Comparison of ENCODE assay signal across 1 cellular context in the genomic region with DNA sequence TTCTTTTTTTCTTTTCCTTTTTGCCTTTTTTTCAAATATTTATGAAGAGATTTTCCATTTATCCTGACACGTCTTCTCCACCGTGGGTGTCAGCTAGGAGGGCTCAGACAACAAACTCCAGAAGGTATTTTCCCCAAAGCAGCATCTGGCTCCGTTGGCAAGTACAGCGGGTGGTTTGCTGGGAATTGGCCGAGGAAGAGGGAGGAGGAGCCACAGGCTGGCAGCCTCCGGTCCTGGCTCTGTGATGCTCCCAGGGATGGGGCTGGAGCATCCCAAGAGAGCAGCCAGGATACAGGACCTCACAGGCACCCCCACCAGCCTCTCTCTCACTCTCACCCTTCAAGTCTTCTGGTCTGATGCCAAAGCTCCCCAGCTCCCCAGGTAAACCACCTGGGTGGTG.
TF ChIP-seq lines count a peak whose summit lies in the region.

No MANE protein-coding gene starts in this region.

TF ChIP-seq in IMR-90, 13 proteins besides CTCF, POLR2A, EP300 and RAD21:
- TF ChIP-seq CEBPB (IDR thresholded peaks at IDR 0.05; ENCODE audit: low read depth, low read length) (no peak), BHLHE40 (IDR thresholded peaks at IDR 0.05; ENCODE audit: low read depth, low read length) (no peak), MXI1 (IDR thresholded peaks at IDR 0.05; ENCODE audit: borderline replicate concordance, low read depth, low read length) (no peak), MAFK (IDR thresholded peaks at IDR 0.05; ENCODE audit: low read depth, low read length) (no peak), RFX5 (IDR thresholded peaks at IDR 0.05; ENCODE audit: low read depth, low read length) (no peak), FOS (IDR thresholded peaks at IDR 0.05; ENCODE audit: low read depth, low read length) (no peak)
TF ChIP-seq in IMR-90: peak in this region for 0.
